In the genomic region with DNA sequence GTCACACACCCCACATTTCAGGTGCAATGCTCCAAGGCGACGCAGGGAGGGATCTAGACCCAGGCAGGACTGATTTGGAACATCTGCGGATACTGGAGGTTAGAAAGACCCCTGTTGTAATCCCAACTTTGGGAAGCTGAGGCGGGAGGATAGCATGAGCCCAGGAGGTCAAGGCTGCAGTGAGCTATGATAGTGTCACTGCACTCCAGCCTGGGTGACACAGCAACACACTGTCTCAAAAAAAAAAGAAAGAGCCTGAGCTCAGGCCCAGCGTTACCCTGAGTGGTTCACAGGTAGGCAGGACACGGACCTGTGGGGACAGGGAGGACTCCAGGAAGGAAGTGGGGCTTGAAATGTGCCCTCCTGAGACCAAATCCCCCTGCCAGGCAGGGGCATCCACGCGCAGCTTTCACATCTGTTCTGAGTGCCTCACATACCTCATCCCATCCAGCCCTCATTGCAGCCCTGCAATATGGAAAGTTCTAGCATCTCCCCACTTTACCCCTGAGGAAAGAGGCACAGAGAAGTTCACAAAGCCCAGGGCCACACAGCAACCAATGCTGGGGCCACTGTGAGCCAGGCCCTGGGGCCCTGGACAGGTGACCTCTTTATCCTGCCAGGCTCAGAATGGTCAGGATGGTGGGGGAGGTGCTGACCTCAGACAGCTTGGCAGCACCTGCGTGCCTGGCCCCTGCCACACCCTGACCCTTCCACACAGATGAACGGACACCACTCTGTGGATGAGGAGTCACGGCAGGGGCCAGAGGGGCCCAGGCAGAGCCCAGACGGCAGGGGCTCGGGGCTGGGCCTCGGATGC, we compare ENCODE assay signal across 14 cellular contexts. TPM values are rescaled to one million over a fixed set of nuclear protein-coding genes. Genes with fewer than 3 reads are reported as not detected.
DNase-seq lines count a peak whose midpoint lies in the region; ATAC-seq, FAIRE-seq and TF ChIP-seq lines count a peak whose summit lies in the region.
"Had no signal": no experiment of that assay in that cellular context is flagged by ENCODE, and none has a peak within 500 bp of the region (broad histone marks: within the 10 kb centered on the region; RNA-seq: fewer than 3 reads in every experiment).

No MANE protein-coding gene starts in this region.

- H3K27ac ChIP-seq in KMS-11 (no peak overlapping the region; the same call in 1 of the 2 replicates), WERI-Rb-1 (peak overlapping the region; percentile 96), HepG2 (ENCODE audit: extremely low read length, insufficient read depth, low read length) (peak overlapping the region; percentile 91), stomach (peak overlapping the region in 4 of 5 donors; percentile 73 to 91 (median 84)), smooth muscle cell (ENCODE audit: low read depth) (no peak overlapping the region)
- H3K27ac ChIP-seq: epithelial cell of prostate, psoas muscle had no signal

- H3K9ac ChIP-seq in KMS-11 (no peak overlapping the region), HepG2 (ENCODE audit: insufficient read depth, low read depth, low read length) (no peak overlapping the region), smooth muscle cell (ENCODE audit: low read depth) (no peak overlapping the region)

- FAIRE-seq in HepG2 (lab: Jason Lieb, UNC): no peak
- FAIRE-seq: colon had no signal

- peak overlapping the region; percentile 26; the same call in 1 of the 2 replicates for H3K4me2 ChIP-seq in KMS-11
- peak overlapping the region; percentile 9; the same call in 1 of the 2 replicates for H3K4me2 ChIP-seq in HepG2 (ENCODE audit: low read depth, low read length)
- no peak overlapping the region for H3K4me2 ChIP-seq in smooth muscle cell

- H4K20me1 ChIP-seq in KMS-11 (ENCODE audit: insufficient read depth) (no peaks in the 10 kb centered on the region), HepG2 (ENCODE audit: insufficient read depth, low read length) (peaks cover 11% of the 10 kb centered on the region; the same call in 1 of the 2 replicates), smooth muscle cell (ENCODE audit: low read depth) (peaks cover 31% of the 10 kb centered on the region)

- TF ChIP-seq RAD21 in HepG2 (CRISPR knock-in tag; IDR thresholded peaks at IDR 0.05): no peak

- H3K79me2 ChIP-seq in KMS-11 (ENCODE audit: insufficient read depth, low read depth) (no peaks in the 10 kb centered on the region), HepG2 (ENCODE audit: insufficient read depth, low read length) (peaks cover 96% of the 10 kb centered on the region), smooth muscle cell (ENCODE audit: low read depth) (no peaks in the 10 kb centered on the region)

- CTCF ChIA-PET in HepG2 (lab: Yijun Ruan, JAX; ENCODE audit: low intra/inter-chr PET ratio, low total read pairs): no interaction called here

- H3K36me3 ChIP-seq in KMS-11 (ENCODE audit: insufficient read depth): no peaks in the 10 kb centered on the region
- H3K36me3 ChIP-seq in WERI-Rb-1: peaks cover 17% of the 10 kb centered on the region
- H3K36me3 ChIP-seq in HepG2 (replicated peaks in 1 of 2; ENCODE audit: control insufficient read depth in 1 of 2, insufficient read depth in 2 of 2, low read length in 2 of 2): no peaks in the 10 kb centered on the region; a peak in 1 of 5 replicates
- no peaks in the 10 kb centered on the region for H3K36me3 ChIP-seq in stomach
- H3K36me3 ChIP-seq in smooth muscle cell (ENCODE audit: low read depth): no peaks in the 10 kb centered on the region

- no peaks in the 10 kb centered on the region for H3F3A ChIP-seq in smooth muscle cell (ENCODE audit: low read depth)

- H3K4me3 ChIP-seq in KMS-11 (IDR thresholded peaks at IDR 0.05; ENCODE audit: insufficient read depth, low read depth, low read length) (no peak overlapping the region), WERI-Rb-1 (ENCODE audit: low read depth, low read length) (no peak overlapping the region), HepG2 (replicated peaks in 1 of 3; ENCODE audit: insufficient read depth in 1 of 3, low read depth in 2 of 3, low read length in 3 of 3) (no peak overlapping the region), stomach (no peak overlapping the region), smooth muscle cell (no peak overlapping the region)
- H3K4me3 ChIP-seq: psoas muscle had no signal

- H2AFZ ChIP-seq in KMS-11 (ENCODE audit: low read depth) (no peak overlapping the region), HepG2 (ENCODE audit: low read length) (no peak overlapping the region), smooth muscle cell (ENCODE audit: low read depth) (no peak overlapping the region)

- intact Hi-C loops in HepG2 (cut with micrococcal nuclease; ENCODE audit: unreplicated experiment) (no loop called here), stomach (cut with DNase I; ENCODE audit: low total_unique reads) (loop anchor here (5.0 kb wide), 1 partner anchor 32 kb away; a partner anchor contains a TSS)

- ATAC-seq in HepG2: no peak
- ATAC-seq in HG03457 (IDR thresholded peaks at IDR 0.05; ENCODE audit: unreplicated experiment): no peak
- ATAC-seq: PC-3, psoas muscle had no signal

- BruUV-seq in HepG2 (replicated peaks; lab: Mats Ljungman, UMichigan): no TSS peak

- no peaks in the 10 kb centered on the region for H3K9me3 ChIP-seq in WERI-Rb-1 (ENCODE audit: severe bottlenecking)
- H3K9me3 ChIP-seq in HepG2 (ENCODE audit: low read length): no peaks in the 10 kb centered on the region
- no peaks in the 10 kb centered on the region for H3K9me3 ChIP-seq in stomach
- no peaks in the 10 kb centered on the region for H3K9me3 ChIP-seq in smooth muscle cell (replicated peaks; ENCODE audit: low read depth)
- H3K9me3 ChIP-seq: psoas muscle had no signal

- TF ChIP-seq CTCF in KMS-11 (conservative IDR thresholded peaks at IDR 0.05; ENCODE audit: low read depth, low read length): no peak
- TF ChIP-seq CTCF in WERI-Rb-1 (IDR thresholded peaks at IDR 0.05; ENCODE audit: low read depth, low read length): no peak
- no peak for TF ChIP-seq CTCF in HepG2 (CRISPR knock-in tag; IDR thresholded peaks at IDR 0.05)
- TF ChIP-seq CTCF in stomach (IDR thresholded peaks at IDR 0.05): no peak
- no peak for TF ChIP-seq CTCF in smooth muscle cell (IDR thresholded peaks at IDR 0.05; ENCODE audit: borderline replicate concordance, insufficient read depth, poor library complexity, severe bottlenecking)

- no peak for DNase-seq in WERI-Rb-1
- no peak for DNase-seq in HepG2 (ENCODE audit: low spot score)
- no peak for DNase-seq in stomach
- DNase-seq in stimulated activated CD8-positive, alpha-beta memory T cell treated with anti-CD3 and anti-CD28 coated beads, Interleukin-4, amount 100 ng/mL, for 48 hours: no peak
- no peak for DNase-seq in smooth muscle cell (lab: John Stamatoyannopoulos, UW; ENCODE audit: unreplicated experiment)
- DNase-seq: activated CD4-positive, alpha-beta memory T cell treated with anti-CD3 and anti-CD28 coated beads for 36 hours; NCI-H1930; NCI-H524 treated with DMSO at 0.1 percent for 48 hours; PC-3; psoas muscle had no signal

- 87% methylated on average over 6 of the region's 14 CpGs for WGBS in HepG2 (ENCODE audit: low lambda C conversion rate)
- WGBS in stomach, 5 donors: 62 to 82% (median 68%) methylated on average over 14 of the region's 14 CpGs
- 74% methylated on average over 14 of the region's 14 CpGs for WGBS in smooth muscle cell (ENCODE audit: low lambda C conversion rate)

- POLR2A ChIA-PET in HepG2 (lab: Yijun Ruan, JAX): interaction anchor here (0.8 to 1.8 kb wide), 4 partner anchors 15 to 29 kb away, joined by 3 to 7 read pairs (median 4); no protein-coding TSS in a partner anchor

- TF ChIP-seq EP300 in HepG2 (IDR thresholded peaks at IDR 0.05; ENCODE audit: low read depth in 2 of 2, low read length in 2 of 2): no peak
- no peak for TF ChIP-seq EP300 in HepG2 (CRISPR knock-in tag; IDR thresholded peaks at IDR 0.05; ENCODE audit: borderline replicate concordance)
- TF ChIP-seq EP300 in stomach (IDR thresholded peaks at IDR 0.05): no peak

- no peaks in the 10 kb centered on the region for H3K27me3 ChIP-seq in KMS-11 (ENCODE audit: insufficient read depth, low read depth)
- no peaks in the 10 kb centered on the region for H3K27me3 ChIP-seq in WERI-Rb-1 (ENCODE audit: insufficient read depth, low read depth, severe bottlenecking)
- no peaks in the 10 kb centered on the region for H3K27me3 ChIP-seq in HepG2 (ENCODE audit: control insufficient read depth in 1 of 2, insufficient read depth in 2 of 2, low read length in 2 of 2)
- no peaks in the 10 kb centered on the region for H3K27me3 ChIP-seq in stomach
- no peaks in the 10 kb centered on the region for H3K27me3 ChIP-seq in smooth muscle cell (ENCODE audit: low read depth)

- in situ Hi-C loops in HepG2 (cut with HindIII; ENCODE audit: extremely low pct_ligation_motif_present, low pct_unique_long_range_greater_than_20kb): loop anchor here (5.0 kb wide), 1 partner anchor 32 kb away; a partner anchor contains a TSS

- H3K4me1 ChIP-seq in KMS-11 (ENCODE audit: low read depth, poor library complexity, severe bottlenecking) (peaks cover 29% of the 10 kb centered on the region), HepG2 (ENCODE audit: insufficient read depth, low read length) (peaks cover 100% of the 10 kb centered on the region), stomach (peaks cover 84 to 100% (median 95%) of the 10 kb centered on the region in 4 donors), smooth muscle cell (ENCODE audit: low read depth) (peaks cover 63% of the 10 kb centered on the region)

- TF ChIP-seq POLR2A in HepG2 (IDR thresholded peaks at IDR 0.05; ENCODE audit: insufficient read depth in 1 of 2, low read depth in 2 of 2, low read length in 2 of 2) (no peak), stomach (IDR thresholded peaks at IDR 0.05) (no peak)

RNA-seq across cellular contexts. Expression of a gene that starts 34.1 kb away (rescaled TPM):
- total RNA-seq in HepG2 (2016; rRNA removed; fragmentation: Illumina TruSeq; extraction: Trizol) (43.8 and 47.6 TPM in 2 replicates), stomach (10 to 100 TPM; 10.5 to 28.6 (median 14.5) TPM), smooth muscle cell (4.0 and 4.8 TPM in 2 replicates)
- total RNA-seq in HepG2 (2016; cell fraction: cytosol; rRNA removed; fragmentation: Illumina TruSeq; extraction: Trizol; ENCODE audit: low read depth): 4.3 and 4.6 TPM in 2 replicates
- 33.8 and 47.0 TPM in 2 replicates for total RNA-seq in HepG2 (2016; cell fraction: insoluble cytoplasmic fraction; rRNA removed; fragmentation: Illumina TruSeq; extraction: Trizol)
- total RNA-seq in HepG2 (2016; cell fraction: membrane; rRNA removed; fragmentation: Illumina TruSeq; extraction: Trizol): 30.8 and 30.9 TPM in 2 replicates
- 23.1 and 29.3 TPM in 2 replicates for total RNA-seq in HepG2 (2016; cell fraction: nucleus; rRNA removed; fragmentation: Illumina TruSeq; extraction: Trizol)
- polyA plus RNA-seq in HepG2 (2011; rRNA removed) (18.8 and 30.3 TPM in 2 replicates), stomach (10 to 100 TPM; 11.4 to 20.1 (median 17.3) TPM), smooth muscle cell (5.2 and 6.5 TPM in 2 replicates)
- 21.2 and 24.0 TPM in 2 replicates for polyA plus RNA-seq in HepG2 (2011; cell fraction: cytosol; rRNA removed)
- 30.3 and 32.6 TPM in 2 replicates for polyA plus RNA-seq in HepG2 (2011; cell fraction: nucleus; rRNA removed)
- 41.6 and 57.3 TPM in 2 replicates for polyA plus RNA-seq in HepG2 (2012)
- 4.1 and 4.6 TPM in 2 replicates for polyA plus RNA-seq in HepG2 (2016; cell fraction: cytosol; fragmentation: Illumina TruSeq; extraction: Trizol; ENCODE audit: low read depth)
- polyA plus RNA-seq in HepG2 (2016; cell fraction: insoluble cytoplasmic fraction; fragmentation: Illumina TruSeq; extraction: Trizol; ENCODE audit: low read depth): 36.1 and 43.0 TPM in 2 replicates
- polyA plus RNA-seq in HepG2 (2016; cell fraction: membrane; fragmentation: Illumina TruSeq; extraction: Trizol; ENCODE audit: low read depth): 18.9 and 20.2 TPM in 2 replicates
- polyA plus RNA-seq in HepG2 (2016; cell fraction: nucleus; fragmentation: Illumina TruSeq; extraction: Trizol; ENCODE audit: insufficient read depth, low read depth): 40.1 and 40.7 TPM in 2 replicates
- 44.2 and 114 TPM in 2 replicates for polyA minus RNA-seq in HepG2 (2011; rRNA and poly(A)+ RNA removed; ENCODE audit: low replicate concordance)
- polyA minus RNA-seq in HepG2 (2011; cell fraction: cytosol; rRNA and poly(A)+ RNA removed): 33.8 and 37.6 TPM in 2 replicates
- 11.8 and 12.0 TPM in 2 replicates for polyA minus RNA-seq in HepG2 (2011; cell fraction: nucleus; rRNA and poly(A)+ RNA removed)

Comparison
In these comparisons a context has a peak if more than half of its experiments do, and no peak if none do; other contexts are left out.
1. H3K27ac ChIP-seq: peak in WERI-Rb-1 (single experiment), HepG2 (single experiment) and stomach (4 of 5); none in KMS-11 (single experiment) and smooth muscle cell (single experiment).